Comparison of ENCODE assay signal across 8 cellular contexts in the genomic region with DNA sequence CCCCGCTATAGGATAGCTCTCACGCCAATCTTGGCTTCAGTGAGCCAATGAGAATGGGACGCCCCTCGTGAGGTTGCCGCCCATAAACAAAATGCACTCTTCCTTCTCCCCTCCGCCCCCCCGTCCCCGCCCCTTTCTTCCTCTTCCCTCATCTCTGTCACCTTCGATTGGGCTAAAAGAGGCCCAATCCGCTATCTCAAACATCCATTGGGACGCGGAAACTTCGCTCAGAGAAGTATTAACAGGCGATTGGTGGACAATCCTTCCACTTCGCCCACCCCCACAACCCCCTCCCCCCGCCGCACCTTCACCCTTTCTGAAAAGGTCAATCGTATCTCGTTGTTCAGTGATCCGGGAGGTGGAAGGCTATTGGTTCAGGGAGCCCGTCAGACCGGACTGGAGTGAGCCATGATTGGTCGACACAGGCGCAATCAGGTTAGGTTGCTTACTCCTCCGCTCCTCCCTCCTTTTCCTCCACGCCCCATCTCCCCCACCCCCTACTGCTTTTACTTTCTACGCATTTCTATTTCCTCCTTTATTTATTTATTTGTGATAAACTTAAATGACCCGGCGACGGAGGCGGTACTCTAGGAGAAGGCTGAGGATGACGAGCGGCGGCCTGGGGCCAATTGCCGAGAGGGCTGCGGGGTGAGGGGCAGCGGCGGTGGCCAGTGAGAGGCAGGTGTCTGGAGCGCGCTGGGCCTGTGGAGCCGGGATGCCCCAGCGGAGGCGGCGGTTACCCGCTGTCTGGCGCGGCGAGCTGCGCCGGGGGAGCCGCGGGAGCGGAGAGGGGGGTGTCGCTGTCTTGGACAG. TPM values are rescaled to one million over a fixed set of nuclear protein-coding genes. Genes with fewer than 3 reads are reported as not detected.
A peak's percentile ranks its signal among the peaks of the same experiment; 100 is the strongest.
DNase-seq lines count a peak whose midpoint lies in the region; TF ChIP-seq lines count a peak whose summit lies in the region.

No MANE protein-coding gene starts in this region.

- no peaks in the 10 kb centered on the region for H3K27me3 Mint-ChIP-seq in HFFc6 (ENCODE audit: insufficient read depth)
- no peaks in the 10 kb centered on the region for H3K27me3 Mint-ChIP-seq in activated naive CD4-positive, alpha-beta T cell treated with anti-CD3 and anti-CD28 coated beads, Interleukin-2, amount 50 U/mL, for 24 hours

- peak overlapping the region; percentile 91 for H3K4me3 Mint-ChIP-seq in HFFc6
- H3K4me3 Mint-ChIP-seq in activated naive CD4-positive, alpha-beta T cell treated with anti-CD3 and anti-CD28 coated beads, Interleukin-2, amount 50 U/mL, for 24 hours: peak overlapping the region; percentile 91

- peak; percentile 100 for DNase-seq in GM04504 (ENCODE audit: low read depth)
- DNase-seq in HFFc6: peak; percentile 100
- DNase-seq in NAMALWA (ENCODE audit: low spot score): peak; percentile 100
- peak; percentile 100 for DNase-seq in SK-N-MC (ENCODE audit: low read depth, low spot score)
- DNase-seq in germinal center (ENCODE audit: low spot score): peak; percentile 95
- DNase-seq in substantia nigra (lab: John Stamatoyannopoulos, UW): peak; percentile 85 to 100 (median 100)

- H3K9me3 Mint-ChIP-seq in HFFc6: no peaks in the 10 kb centered on the region
- H3K9me3 Mint-ChIP-seq in activated naive CD4-positive, alpha-beta T cell treated with anti-CD3 and anti-CD28 coated beads, Interleukin-2, amount 50 U/mL, for 24 hours: no peaks in the 10 kb centered on the region

- H3K27ac ChIP-seq in SK-N-MC (peak overlapping the region; percentile 87), neutrophil (peak overlapping the region; percentile 96), substantia nigra (ENCODE audit: low read depth, low read length, poor library complexity, severe bottlenecking) (peak overlapping the region; percentile 98)

- H3K4me1 Mint-ChIP-seq in HFFc6 (ENCODE audit: low read depth): peaks cover 23% of the 10 kb centered on the region
- peaks cover 26% of the 10 kb centered on the region for H3K4me1 Mint-ChIP-seq in activated naive CD4-positive, alpha-beta T cell treated with anti-CD3 and anti-CD28 coated beads, Interleukin-2, amount 50 U/mL, for 24 hours

- peak; percentile 14; the same call in 1 of the 2 replicates for TF ChIP-seq CTCF in HFFc6 (IDR thresholded peaks at IDR 0.05)
- TF ChIP-seq CTCF in neutrophil (IDR thresholded peaks at IDR 0.05): peak; percentile 48

- H3K27ac Mint-ChIP-seq in HFFc6: peak overlapping the region; percentile 97
- H3K27ac Mint-ChIP-seq in activated naive CD4-positive, alpha-beta T cell treated with anti-CD3 and anti-CD28 coated beads, Interleukin-2, amount 50 U/mL, for 24 hours: peak overlapping the region; percentile 98

- no peaks in the 10 kb centered on the region for H3K27me3 ChIP-seq in neutrophil

- H3K4me3 ChIP-seq in SK-N-MC: peak overlapping the region; percentile 88
- peak overlapping the region; percentile 77 to 88 for H3K4me3 ChIP-seq in neutrophil (ENCODE audit: low read depth in 1 of 2, low read length in 1 of 2)

- H3K9me3 ChIP-seq in SK-N-MC (ENCODE audit: low read depth, low read length) (no peaks in the 10 kb centered on the region), neutrophil (no peaks in the 10 kb centered on the region)

- H3K36me3 ChIP-seq in SK-N-MC (ENCODE audit: insufficient read depth, low read length): no peaks in the 10 kb centered on the region
- no peaks in the 10 kb centered on the region for H3K36me3 ChIP-seq in neutrophil

- H3K9ac ChIP-seq in SK-N-MC (ENCODE audit: insufficient read length): peak overlapping the region; percentile 74

- H3K36me3 Mint-ChIP-seq in HFFc6 (ENCODE audit: low read depth): no peaks in the 10 kb centered on the region
- H3K36me3 Mint-ChIP-seq in activated naive CD4-positive, alpha-beta T cell treated with anti-CD3 and anti-CD28 coated beads, Interleukin-2, amount 50 U/mL, for 24 hours: peaks cover 2% of the 10 kb centered on the region

- H3K4me1 ChIP-seq in neutrophil (ENCODE audit: control insufficient read depth in 1 of 2, insufficient read depth in 1 of 2, low read depth in 1 of 2, low read length in 1 of 2): peaks cover 16 to 26% of the 10 kb centered on the region in 2 experiments

RNA-seq across cellular contexts. Expression of a gene that starts 0.4 kb away (rescaled TPM):
- total RNA-seq in HFFc6 (2021; fragmentation: NEBNext Ultra II Directional; extraction: Animal tissue kit (Norgen Biotek cat#: 25700)): 10 to 100 TPM in 4 of 6 experiments, 1 to 10 TPM in 2; 8.0 to 14.1 (median 10.4) TPM

Comparison
In these comparisons a context has a peak if more than half of its experiments do, and no peak if none do; other contexts are left out.
1. Peak in every context shown above with its lines: DNase-seq, H3K4me3 ChIP-seq and H3K27ac ChIP-seq.